1 cellular context compared by ENCODE assay signal in genomic region chr2:37669500-37669899, GRCh38.
TF ChIP-seq lines count a peak whose summit lies in the region.

No MANE protein-coding gene starts in this region.

TF ChIP-seq in HepG2, 621 proteins besides CTCF, POLR2A, EP300 and RAD21 (continued from another document):
- TF ChIP-seq, protein P1, sequence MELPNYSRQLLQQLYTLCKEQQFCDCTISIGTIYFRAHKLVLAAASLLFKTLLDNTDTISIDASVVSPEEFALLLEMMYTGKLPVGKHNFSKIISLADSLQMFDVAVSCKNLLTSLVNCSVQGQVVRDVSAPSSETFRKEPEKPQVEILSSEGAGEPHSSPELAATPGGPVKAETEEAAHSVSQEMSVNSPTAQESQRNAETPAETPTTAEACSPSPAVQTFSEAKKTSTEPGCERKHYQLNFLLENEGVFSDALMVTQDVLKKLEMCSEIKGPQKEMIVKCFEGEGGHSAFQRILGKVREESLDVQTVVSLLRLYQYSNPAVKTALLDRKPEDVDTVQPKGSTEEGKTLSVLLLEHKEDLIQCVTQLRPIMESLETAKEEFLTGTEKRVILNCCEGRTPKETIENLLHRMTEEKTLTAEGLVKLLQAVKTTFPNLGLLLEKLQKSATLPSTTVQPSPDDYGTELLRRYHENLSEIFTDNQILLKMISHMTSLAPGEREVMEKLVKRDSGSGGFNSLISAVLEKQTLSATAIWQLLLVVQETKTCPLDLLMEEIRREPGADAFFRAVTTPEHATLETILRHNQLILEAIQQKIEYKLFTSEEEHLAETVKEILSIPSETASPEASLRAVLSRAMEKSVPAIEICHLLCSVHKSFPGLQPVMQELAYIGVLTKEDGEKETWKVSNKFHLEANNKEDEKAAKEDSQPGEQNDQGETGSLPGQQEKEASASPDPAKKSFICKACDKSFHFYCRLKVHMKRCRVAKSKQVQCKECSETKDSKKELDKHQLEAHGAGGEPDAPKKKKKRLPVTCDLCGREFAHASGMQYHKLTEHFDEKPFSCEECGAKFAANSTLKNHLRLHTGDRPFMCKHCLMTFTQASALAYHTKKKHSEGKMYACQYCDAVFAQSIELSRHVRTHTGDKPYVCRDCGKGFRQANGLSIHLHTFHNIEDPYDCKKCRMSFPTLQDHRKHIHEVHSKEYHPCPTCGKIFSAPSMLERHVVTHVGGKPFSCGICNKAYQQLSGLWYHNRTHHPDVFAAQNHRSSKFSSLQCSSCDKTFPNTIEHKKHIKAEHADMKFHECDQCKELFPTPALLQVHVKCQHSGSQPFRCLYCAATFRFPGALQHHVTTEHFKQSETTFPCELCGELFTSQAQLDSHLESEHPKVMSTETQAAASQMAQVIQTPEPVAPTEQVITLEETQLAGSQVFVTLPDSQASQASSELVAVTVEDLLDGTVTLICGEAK (IDR thresholded peaks at IDR 0.05): no peak
- TF ChIP-seq, protein P1 (CRISPR knock-in tag; IDR thresholded peaks at IDR 0.05): no peak
- no peak for TF ChIP-seq HOMEZ (CRISPR knock-in tag; IDR thresholded peaks at IDR 0.05; ENCODE audit: low read depth)
- no peak for TF ChIP-seq ZNF644 (CRISPR knock-in tag; IDR thresholded peaks at IDR 0.05; ENCODE audit: low read depth)
- no peak for TF ChIP-seq FOXC1 (CRISPR knock-in tag; IDR thresholded peaks at IDR 0.05; ENCODE audit: borderline replicate concordance)
